ENCODE assay signal across 8 cellular contexts in the genomic region with DNA sequence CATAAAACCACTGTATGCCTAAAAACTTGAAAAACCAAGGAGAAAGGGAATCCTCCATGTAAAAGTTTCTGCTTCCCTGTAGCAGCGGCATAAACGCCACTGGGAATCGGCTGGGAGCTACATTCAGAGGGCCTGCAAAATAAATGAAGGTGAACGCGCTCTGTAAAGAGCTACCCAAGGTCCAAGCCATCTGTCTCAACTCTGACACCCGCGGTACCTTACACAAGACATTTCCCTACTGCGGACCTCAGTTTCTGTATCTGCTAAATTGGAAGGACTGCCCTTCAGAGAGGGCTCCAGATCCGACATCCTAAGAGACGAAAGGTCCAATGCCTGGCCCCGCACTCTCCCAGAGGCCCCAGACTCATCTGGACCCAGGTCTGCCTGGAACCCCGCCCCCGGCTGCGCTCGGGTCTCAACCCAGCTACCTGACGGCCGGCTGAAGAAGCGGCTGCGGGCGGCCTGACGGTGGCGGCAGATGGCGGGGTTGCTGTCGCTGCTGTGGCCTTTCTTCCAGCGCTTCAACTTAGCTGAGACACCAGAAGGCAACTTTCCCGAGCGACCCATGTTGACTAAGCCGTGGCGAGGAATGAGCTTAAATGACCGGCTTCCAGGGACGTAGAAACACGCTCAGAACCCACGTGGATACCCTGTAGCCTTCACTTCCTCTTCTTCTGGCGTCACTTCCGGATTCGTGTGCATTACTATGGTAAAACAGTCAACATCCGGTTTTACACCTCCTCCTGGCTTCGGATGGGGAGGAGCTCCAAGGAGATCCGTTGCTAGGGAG. TPM values are rescaled to one million over a fixed set of nuclear protein-coding genes. Genes with fewer than 3 reads are reported as not detected.
DNase-seq lines count a peak whose midpoint lies in the region; ATAC-seq and TF ChIP-seq lines count a peak whose summit lies in the region.

A gene with protein sequence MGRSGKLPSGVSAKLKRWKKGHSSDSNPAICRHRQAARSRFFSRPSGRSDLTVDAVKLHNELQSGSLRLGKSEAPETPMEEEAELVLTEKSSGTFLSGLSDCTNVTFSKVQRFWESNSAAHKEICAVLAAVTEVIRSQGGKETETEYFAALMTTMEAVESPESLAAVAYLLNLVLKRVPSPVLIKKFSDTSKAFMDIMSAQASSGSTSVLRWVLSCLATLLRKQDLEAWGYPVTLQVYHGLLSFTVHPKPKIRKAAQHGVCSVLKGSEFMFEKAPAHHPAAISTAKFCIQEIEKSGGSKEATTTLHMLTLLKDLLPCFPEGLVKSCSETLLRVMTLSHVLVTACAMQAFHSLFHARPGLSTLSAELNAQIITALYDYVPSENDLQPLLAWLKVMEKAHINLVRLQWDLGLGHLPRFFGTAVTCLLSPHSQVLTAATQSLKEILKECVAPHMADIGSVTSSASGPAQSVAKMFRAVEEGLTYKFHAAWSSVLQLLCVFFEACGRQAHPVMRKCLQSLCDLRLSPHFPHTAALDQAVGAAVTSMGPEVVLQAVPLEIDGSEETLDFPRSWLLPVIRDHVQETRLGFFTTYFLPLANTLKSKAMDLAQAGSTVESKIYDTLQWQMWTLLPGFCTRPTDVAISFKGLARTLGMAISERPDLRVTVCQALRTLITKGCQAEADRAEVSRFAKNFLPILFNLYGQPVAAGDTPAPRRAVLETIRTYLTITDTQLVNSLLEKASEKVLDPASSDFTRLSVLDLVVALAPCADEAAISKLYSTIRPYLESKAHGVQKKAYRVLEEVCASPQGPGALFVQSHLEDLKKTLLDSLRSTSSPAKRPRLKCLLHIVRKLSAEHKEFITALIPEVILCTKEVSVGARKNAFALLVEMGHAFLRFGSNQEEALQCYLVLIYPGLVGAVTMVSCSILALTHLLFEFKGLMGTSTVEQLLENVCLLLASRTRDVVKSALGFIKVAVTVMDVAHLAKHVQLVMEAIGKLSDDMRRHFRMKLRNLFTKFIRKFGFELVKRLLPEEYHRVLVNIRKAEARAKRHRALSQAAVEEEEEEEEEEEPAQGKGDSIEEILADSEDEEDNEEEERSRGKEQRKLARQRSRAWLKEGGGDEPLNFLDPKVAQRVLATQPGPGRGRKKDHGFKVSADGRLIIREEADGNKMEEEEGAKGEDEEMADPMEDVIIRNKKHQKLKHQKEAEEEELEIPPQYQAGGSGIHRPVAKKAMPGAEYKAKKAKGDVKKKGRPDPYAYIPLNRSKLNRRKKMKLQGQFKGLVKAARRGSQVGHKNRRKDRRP (N-terminal part only) (minus strand): TSS at position 676 of the 790 bp plus-strand sequence. CDS start 109 bp downstream, at position 567.

- H3K4me1 Mint-ChIP-seq in activated T-cell treated with anti-CD3 and anti-CD28 coated beads, Interleukin-2, amount 50 U/mL, for 24 hours (ENCODE audit: low read depth), result peaks cover 17% of the 10 kb centered on the region
- peaks cover 19% of the 10 kb centered on the region for H3K4me1 Mint-ChIP-seq in stimulated activated memory B cell treated with anti-CD40 and anti-IgM and Interleukin-4, amounts not matched to agents 10 μg/mL and 1 μg/mL and 100 μg/mL, for 72 hours

- H3K4me3 Mint-ChIP-seq in activated T-cell treated with anti-CD3 and anti-CD28 coated beads, Interleukin-2, amount 50 U/mL, for 24 hours, result peak within 1 kb of the TSS; percentile 98
- H3K4me3 Mint-ChIP-seq in stimulated activated memory B cell treated with anti-CD40 and anti-IgM and Interleukin-4, amounts not matched to agents 10 μg/mL and 1 μg/mL and 100 μg/mL, for 72 hours, result peak within 1 kb of the TSS; percentile 98

- H3K9ac ChIP-seq in muscle layer of colon (ENCODE audit: low read length), result peak within 1 kb of the TSS; percentile 69

- H3K9me3 ChIP-seq in esophagus muscularis mucosa (no peaks in the 10 kb centered on the region), muscle layer of colon (ENCODE audit: low read length) (no peaks in the 10 kb centered on the region)

- H3K36me3 ChIP-seq in esophagus muscularis mucosa (peaks cover 5 to 24% (median 17%) of the 10 kb centered on the region in 4 donors), muscle layer of colon (ENCODE audit: insufficient read depth, low read length) (peaks cover 6% of the 10 kb centered on the region)

- H3K27ac ChIP-seq in esophagus muscularis mucosa (replicated peaks in 1 of 4) (peak within 1 kb of the TSS; percentile 71 to 82 (median 78)), muscle layer of colon (ENCODE audit: low read depth, low read length) (peak within 1 kb of the TSS; percentile 53)

- H3K9me3 Mint-ChIP-seq in activated T-cell treated with anti-CD3 and anti-CD28 coated beads, Interleukin-2, amount 50 U/mL, for 24 hours, result no peaks in the 10 kb centered on the region
- H3K9me3 Mint-ChIP-seq in stimulated activated memory B cell treated with anti-CD40 and anti-IgM and Interleukin-4, amounts not matched to agents 10 μg/mL and 1 μg/mL and 100 μg/mL, for 72 hours, result no peaks in the 10 kb centered on the region

- 2% methylated on average over 20 of the region's 39 CpGs for WGBS in esophagus muscularis mucosa

- H3K4me3 ChIP-seq in esophagus muscularis mucosa (peak within 1 kb of the TSS; percentile 69 to 81 (median 74)), muscle layer of colon (ENCODE audit: low read depth in 1 of 2, low read length in 2 of 2) (peak within 1 kb of the TSS; percentile 58 to 91)

- H3K4me1 ChIP-seq in esophagus muscularis mucosa (peaks cover 10 to 20% (median 16%) of the 10 kb centered on the region in 4 donors), muscle layer of colon (ENCODE audit: insufficient read depth, low read length) (peaks cover 10% of the 10 kb centered on the region)

- no peak for TF ChIP-seq POLR2A in esophagus muscularis mucosa (IDR thresholded peaks at IDR 0.05; ENCODE audit: low read depth)

- peak within 1 kb of the TSS; percentile 98 for H3K27ac Mint-ChIP-seq in activated T-cell treated with anti-CD3 and anti-CD28 coated beads, Interleukin-2, amount 50 U/mL, for 24 hours
- H3K27ac Mint-ChIP-seq in stimulated activated memory B cell treated with anti-CD40 and anti-IgM and Interleukin-4, amounts not matched to agents 10 μg/mL and 1 μg/mL and 100 μg/mL, for 72 hours, result peak within 1 kb of the TSS; percentile 96

- peak; percentile 95 for DNase-seq in Daoy (ENCODE audit: low read depth)
- DNase-seq in KG1 (lab: John Stamatoyannopoulos, UW), result peak; percentile 93
- peak; percentile 80 for DNase-seq in activated T-cell treated with anti-CD3 and anti-CD28 coated beads, Interleukin-2, amount 50 U/mL, for 24 hours
- DNase-seq in esophagus muscularis mucosa (ENCODE audit: extremely low spot score), result peak; percentile 96

- no peaks in the 10 kb centered on the region for H3K27me3 Mint-ChIP-seq in activated T-cell treated with anti-CD3 and anti-CD28 coated beads, Interleukin-2, amount 50 U/mL, for 24 hours
- H3K27me3 Mint-ChIP-seq in stimulated activated memory B cell treated with anti-CD40 and anti-IgM and Interleukin-4, amounts not matched to agents 10 μg/mL and 1 μg/mL and 100 μg/mL, for 72 hours, result no peaks in the 10 kb centered on the region

- no peak for TF ChIP-seq EP300 in esophagus muscularis mucosa (IDR thresholded peaks at IDR 0.05)

- H3K36me3 Mint-ChIP-seq in activated T-cell treated with anti-CD3 and anti-CD28 coated beads, Interleukin-2, amount 50 U/mL, for 24 hours (ENCODE audit: low read depth), result peaks cover 31% of the 10 kb centered on the region
- peaks cover 5% of the 10 kb centered on the region for H3K36me3 Mint-ChIP-seq in stimulated activated memory B cell treated with anti-CD40 and anti-IgM and Interleukin-4, amounts not matched to agents 10 μg/mL and 1 μg/mL and 100 μg/mL, for 72 hours

- H3K27me3 ChIP-seq in esophagus muscularis mucosa, result no peaks in the 10 kb centered on the region
- no peaks in the 10 kb centered on the region for H3K27me3 ChIP-seq in muscle layer of colon (ENCODE audit: control insufficient read depth in 1 of 2, insufficient read depth in 2 of 2, low read length in 2 of 2)

- intact Hi-C loops in esophagus muscularis mucosa (cut with DNase I), result loop anchor here (2.0 to 5.0 kb wide), 2 partner anchors 66 to 151 kb away; a partner anchor contains a TSS

- peak in 1 of 3 experiments; percentile 6 for TF ChIP-seq CTCF in esophagus muscularis mucosa (IDR thresholded peaks at IDR 0.05)

- peak; percentile 92 for ATAC-seq in GM21737 (IDR thresholded peaks at IDR 0.05; ENCODE audit: unreplicated experiment)
- peak; percentile 99 for ATAC-seq in stimulated activated memory B cell treated with anti-CD40 and anti-IgM and Interleukin-4, amounts not matched to agents 10 μg/mL and 1 μg/mL and 100 μg/mL, for 72 hours

TF ChIP-seq in PFSK-1, 5 proteins besides CTCF, POLR2A, EP300 and RAD21 (continues in another document):
- TF ChIP-seq TAF1 (IDR thresholded peaks at IDR 0.05; ENCODE audit: borderline replicate concordance, insufficient read depth, low read length) (0 out of 2 replicates have a peak, but pooled peaks have one; percentile 46), POLR2AphosphoS5 (IDR thresholded peaks at IDR 0.05; ENCODE audit: low read depth, low read length) (peak; percentile 57; the same call in 1 of the 2 replicates)
- TF ChIP-seq, protein P1, sequence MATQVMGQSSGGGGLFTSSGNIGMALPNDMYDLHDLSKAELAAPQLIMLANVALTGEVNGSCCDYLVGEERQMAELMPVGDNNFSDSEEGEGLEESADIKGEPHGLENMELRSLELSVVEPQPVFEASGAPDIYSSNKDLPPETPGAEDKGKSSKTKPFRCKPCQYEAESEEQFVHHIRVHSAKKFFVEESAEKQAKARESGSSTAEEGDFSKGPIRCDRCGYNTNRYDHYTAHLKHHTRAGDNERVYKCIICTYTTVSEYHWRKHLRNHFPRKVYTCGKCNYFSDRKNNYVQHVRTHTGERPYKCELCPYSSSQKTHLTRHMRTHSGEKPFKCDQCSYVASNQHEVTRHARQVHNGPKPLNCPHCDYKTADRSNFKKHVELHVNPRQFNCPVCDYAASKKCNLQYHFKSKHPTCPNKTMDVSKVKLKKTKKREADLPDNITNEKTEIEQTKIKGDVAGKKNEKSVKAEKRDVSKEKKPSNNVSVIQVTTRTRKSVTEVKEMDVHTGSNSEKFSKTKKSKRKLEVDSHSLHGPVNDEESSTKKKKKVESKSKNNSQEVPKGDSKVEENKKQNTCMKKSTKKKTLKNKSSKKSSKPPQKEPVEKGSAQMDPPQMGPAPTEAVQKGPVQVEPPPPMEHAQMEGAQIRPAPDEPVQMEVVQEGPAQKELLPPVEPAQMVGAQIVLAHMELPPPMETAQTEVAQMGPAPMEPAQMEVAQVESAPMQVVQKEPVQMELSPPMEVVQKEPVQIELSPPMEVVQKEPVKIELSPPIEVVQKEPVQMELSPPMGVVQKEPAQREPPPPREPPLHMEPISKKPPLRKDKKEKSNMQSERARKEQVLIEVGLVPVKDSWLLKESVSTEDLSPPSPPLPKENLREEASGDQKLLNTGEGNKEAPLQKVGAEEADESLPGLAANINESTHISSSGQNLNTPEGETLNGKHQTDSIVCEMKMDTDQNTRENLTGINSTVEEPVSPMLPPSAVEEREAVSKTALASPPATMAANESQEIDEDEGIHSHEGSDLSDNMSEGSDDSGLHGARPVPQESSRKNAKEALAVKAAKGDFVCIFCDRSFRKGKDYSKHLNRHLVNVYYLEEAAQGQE (IDR thresholded peaks at IDR 0.05; ENCODE audit: insufficient read depth in 1 of 2, low read depth in 2 of 2, low read length in 2 of 2), result no peak

RNA-seq across cellular contexts. Expression of the gene that starts here (rescaled TPM):
- total RNA-seq in Daoy (2014; rRNA removed; shearing (Covaris generic)), result 78.4 and 78.6 TPM in 2 replicates
- polyA plus RNA-seq in PFSK-1 (2012; ENCODE audit: insufficient read length, low read depth), result 72.5 TPM
- 10 to 100 TPM in 2 of 4 donors, 1 to 10 TPM in 2; 7.1 to 20.0 (median 12.1) TPM for total RNA-seq in esophagus muscularis mucosa

Comparison
In these comparisons a context has a peak if more than half of its experiments do, and no peak if none do; other contexts are left out.
1. Peak in every context shown above with its lines: DNase-seq, ATAC-seq, H3K4me3 ChIP-seq and H3K27ac ChIP-seq.